ENCODE assay signal across 35 cellular contexts in genomic region chr5:96425436-96425835, GRCh38. TPM values are rescaled to one million over a fixed set of nuclear protein-coding genes. Genes with fewer than 3 reads are reported as not detected.
"Had no signal": no experiment of that assay in that cellular context is flagged by ENCODE, and none has a peak within 500 bp of the region (broad histone marks: within the 10 kb centered on the region; RNA-seq: fewer than 3 reads in every experiment).

No MANE protein-coding gene starts in this region.

- H3K9me3 Mint-ChIP-seq: activated B cell treated with CpG ODN at 0.5 μM for 24 hours; activated CD4-positive, alpha-beta memory T cell treated with anti-CD3 and anti-CD28 coated beads for 36 hours; activated CD4-positive, alpha-beta T cell treated with anti-CD3 and anti-CD28 coated beads, Interleukin-2, amount 10 ng/mL, durations not matched to agents 7 days and 5 days; activated CD8-positive, alpha-beta T cell treated with anti-CD3 and anti-CD28 coated beads for 36 hours; activated naive CD4-positive, alpha-beta T cell treated with anti-CD3 and anti-CD28 coated beads, Interleukin-2, amount 10 ng/mL, durations not matched to agents 7 days and 5 days; activated naive CD4-positive, alpha-beta T cell treated with anti-CD3 and anti-CD28 coated beads, Interleukin-2, amount 50 U/mL, for 24 hours; activated naive CD8-positive, alpha-beta T cell treated with anti-CD3 and anti-CD28 coated beads, Interleukin-2, amount 10 ng/mL, durations not matched to agents 7 days and 5 days; activated naive CD8-positive, alpha-beta T cell treated with anti-CD3 and anti-CD28 coated beads, Interleukin-2, amount 50 U/mL, for 24 hours; activated T-cell treated with anti-CD3 and anti-CD28 coated beads, Interleukin-2, amount 50 U/mL, for 24 hours; activated T-helper 2 cell treated with anti-CD3 and anti-CD28 coated beads, Interferon-gamma antibody, Interleukin-2, Interleukin-4, amounts not matched to agents 10 μg/mL and 5 μg/mL and 100 μg/mL, durations not matched to agents 14 hours and 24 hours and 36 hours; brain; central memory CD8-positive, alpha-beta T cell; T-cell; T-helper 2 cell treated with Interferon-gamma antibody and Interleukin-4, amounts not matched to agents 5 μg/mL and 100 μg/mL, for 36 hours had no signal

- FAIRE-seq: bronchial epithelial cell, TTC549 had no signal

- H3K4me3 ChIP-seq: ascending aorta, cardiac muscle cell had no signal

- DNase-seq: activated B cell treated with CpG ODN at 0.5 μM for 24 hours; activated CD4-positive, alpha-beta memory T cell treated with anti-CD3 and anti-CD28 coated beads for 36 hours; activated CD4-positive, alpha-beta T cell treated with anti-CD3 and anti-CD28 coated beads for 4 hours; activated CD4-positive, alpha-beta T cell treated with anti-CD3 and anti-CD28 coated beads, Interleukin-2, amount 10 ng/mL, durations not matched to agents 7 days and 5 days; activated CD4-positive, CD25-positive, alpha-beta regulatory T cell treated with anti-CD3 and anti-CD28 coated beads, Interleukin-2, amount 50 U/mL, for 72 hours; activated CD8-positive, alpha-beta memory T cell treated with anti-CD3 and anti-CD28 coated beads, Interleukin-2, amount 10 ng/mL, durations not matched to agents 7 days and 5 days; activated CD8-positive, alpha-beta memory T cell treated with anti-CD3 and anti-CD28 coated beads, Interleukin-2, amount 50 U/mL, for 48 hours; activated CD8-positive, alpha-beta T cell treated with anti-CD3 and anti-CD28 coated beads for 36 hours; activated effector memory CD4-positive, alpha-beta T cell treated with Interleukin-2 at 50 U/mL for 16 hours; activated gamma-delta T cell; activated naive CD4-positive, alpha-beta T cell treated with anti-CD3 and anti-CD28 coated beads, Interleukin-2, amount 10 ng/mL, durations not matched to agents 7 days and 5 days; activated naive CD4-positive, alpha-beta T cell treated with Interleukin-2 at 50 U/mL for 16 hours; activated naive CD8-positive, alpha-beta T cell treated with anti-CD3 and anti-CD28 coated beads, Interleukin-2, amount 10 ng/mL, durations not matched to agents 7 days and 5 days; activated naive CD8-positive, alpha-beta T cell treated with anti-CD3 and anti-CD28 coated beads, Interleukin-2, amount 50 U/mL, for 24 hours; activated T-cell treated with anti-CD3 and anti-CD28 coated beads, Interleukin-2, amount 50 U/mL, for 24 hours; activated T-cell treated with anti-CD3 and anti-CD28 coated beads, Interleukin-2, amount 50 U/mL, for 48 hours; amygdala; anterior cingulate cortex; caudate nucleus; cerebellar nuclear complex; T-cell; T-helper 17 cell; T-helper 9 cell had no signal

- H3K4me1 Mint-ChIP-seq: activated B cell treated with CpG ODN at 0.5 μM for 24 hours; activated CD4-positive, alpha-beta T cell treated with anti-CD3 and anti-CD28 coated beads, Interleukin-2, amount 10 ng/mL, durations not matched to agents 7 days and 5 days; activated CD8-positive, alpha-beta memory T cell treated with anti-CD3 and anti-CD28 coated beads, Interleukin-2, amount 10 ng/mL, durations not matched to agents 7 days and 5 days; activated naive CD4-positive, alpha-beta T cell treated with anti-CD3 and anti-CD28 coated beads, Interleukin-2, amount 10 ng/mL, durations not matched to agents 7 days and 5 days; activated naive CD4-positive, alpha-beta T cell treated with anti-CD3 and anti-CD28 coated beads, Interleukin-2, amount 50 U/mL, for 24 hours; activated naive CD8-positive, alpha-beta T cell treated with anti-CD3 and anti-CD28 coated beads, Interleukin-2, amount 10 ng/mL, durations not matched to agents 7 days and 5 days; activated naive CD8-positive, alpha-beta T cell treated with anti-CD3 and anti-CD28 coated beads, Interleukin-2, amount 50 U/mL, for 24 hours; brain; central memory CD8-positive, alpha-beta T cell; T-cell; T-helper 17 cell had no signal

- H3K27ac ChIP-seq: ascending aorta, cardiac muscle cell, VCaP had no signal

- H3K9me3 ChIP-seq: ascending aorta had no signal

- H3K27me3 ChIP-seq: ascending aorta had no signal

- H3K36me3 ChIP-seq: ascending aorta, cardiac muscle cell had no signal

- H3K27ac Mint-ChIP-seq: activated B cell treated with CpG ODN at 0.5 μM for 24 hours; activated CD4-positive, alpha-beta memory T cell treated with anti-CD3 and anti-CD28 coated beads for 36 hours; activated CD4-positive, alpha-beta T cell treated with anti-CD3 and anti-CD28 coated beads, Interleukin-2, amount 10 ng/mL, durations not matched to agents 7 days and 5 days; activated CD8-positive, alpha-beta memory T cell treated with anti-CD3 and anti-CD28 coated beads, Interleukin-2, amount 10 ng/mL, durations not matched to agents 7 days and 5 days; activated CD8-positive, alpha-beta T cell treated with anti-CD3 and anti-CD28 coated beads for 36 hours; activated naive CD4-positive, alpha-beta T cell treated with anti-CD3 and anti-CD28 coated beads, Interleukin-2, amount 10 ng/mL, durations not matched to agents 7 days and 5 days; activated naive CD8-positive, alpha-beta T cell; activated naive CD8-positive, alpha-beta T cell treated with anti-CD3 and anti-CD28 coated beads, Interleukin-2, amount 10 ng/mL, durations not matched to agents 7 days and 5 days; activated naive CD8-positive, alpha-beta T cell treated with anti-CD3 and anti-CD28 coated beads, Interleukin-2, amount 50 U/mL, for 24 hours; activated T-cell treated with anti-CD3 and anti-CD28 coated beads, Interleukin-2, amount 50 U/mL, for 24 hours; activated T-helper 2 cell treated with anti-CD3 and anti-CD28 coated beads, Interferon-gamma antibody, Interleukin-2, Interleukin-4, amounts not matched to agents 10 μg/mL and 5 μg/mL and 100 μg/mL, durations not matched to agents 14 hours and 24 hours and 36 hours; brain; T-cell; T-helper 17 cell; T-helper 2 cell treated with Interferon-gamma antibody and Interleukin-4, amounts not matched to agents 5 μg/mL and 100 μg/mL, for 36 hours had no signal

- H3K4me3 Mint-ChIP-seq: activated B cell treated with CpG ODN at 0.5 μM for 24 hours; activated CD4-positive, alpha-beta memory T cell treated with anti-CD3 and anti-CD28 coated beads for 36 hours; activated CD4-positive, alpha-beta T cell treated with anti-CD3 and anti-CD28 coated beads, Interleukin-2, amount 10 ng/mL, durations not matched to agents 7 days and 5 days; activated CD8-positive, alpha-beta memory T cell treated with anti-CD3 and anti-CD28 coated beads, Interleukin-2, amount 10 ng/mL, durations not matched to agents 7 days and 5 days; activated CD8-positive, alpha-beta T cell treated with anti-CD3 and anti-CD28 coated beads for 36 hours; activated naive CD4-positive, alpha-beta T cell treated with anti-CD3 and anti-CD28 coated beads, Interleukin-2, amount 10 ng/mL, durations not matched to agents 7 days and 5 days; activated naive CD4-positive, alpha-beta T cell treated with anti-CD3 and anti-CD28 coated beads, Interleukin-2, amount 50 U/mL, for 24 hours; activated naive CD8-positive, alpha-beta T cell; activated naive CD8-positive, alpha-beta T cell treated with anti-CD3 and anti-CD28 coated beads, Interleukin-2, amount 10 ng/mL, durations not matched to agents 7 days and 5 days; activated naive CD8-positive, alpha-beta T cell treated with anti-CD3 and anti-CD28 coated beads, Interleukin-2, amount 50 U/mL, for 24 hours; activated T-cell treated with anti-CD3 and anti-CD28 coated beads, Interleukin-2, amount 50 U/mL, for 24 hours; brain; central memory CD8-positive, alpha-beta T cell; T-cell; T-helper 17 cell; T-helper 2 cell treated with Interferon-gamma antibody and Interleukin-4, amounts not matched to agents 5 μg/mL and 100 μg/mL, for 36 hours had no signal

- ATAC-seq: activated CD8-positive, alpha-beta memory T cell treated with anti-CD3 and anti-CD28 coated beads, Interleukin-2, amount 10 ng/mL, durations not matched to agents 7 days and 5 days; activated CD8-positive, alpha-beta T cell treated with anti-CD3 and anti-CD28 coated beads for 36 hours; activated naive CD8-positive, alpha-beta T cell treated with anti-CD3 and anti-CD28 coated beads, Interleukin-2, amount 50 U/mL, for 24 hours; T-cell; T-helper 17 cell had no signal

- H3K27me3 Mint-ChIP-seq: brain had no signal

- H3K36me3 Mint-ChIP-seq: activated CD4-positive, alpha-beta memory T cell treated with anti-CD3 and anti-CD28 coated beads for 36 hours; activated CD8-positive, alpha-beta memory T cell treated with anti-CD3 and anti-CD28 coated beads, Interleukin-2, amount 10 ng/mL, durations not matched to agents 7 days and 5 days; activated naive CD4-positive, alpha-beta T cell treated with anti-CD3 and anti-CD28 coated beads, Interleukin-2, amount 10 ng/mL, durations not matched to agents 7 days and 5 days; activated naive CD4-positive, alpha-beta T cell treated with anti-CD3 and anti-CD28 coated beads, Interleukin-2, amount 50 U/mL, for 24 hours; activated naive CD8-positive, alpha-beta T cell; activated naive CD8-positive, alpha-beta T cell treated with anti-CD3 and anti-CD28 coated beads, Interleukin-2, amount 10 ng/mL, durations not matched to agents 7 days and 5 days; brain; T-cell had no signal

- H3K4me1 ChIP-seq: ascending aorta had no signal

RNA-seq across cellular contexts. Expression of gene PCSK1, which starts 7.6 kb away (rescaled TPM):
- total RNA-seq: activated B cell treated with CpG ODN at 0.5 μM for 24 hours; activated CD4-positive, alpha-beta memory T cell treated with anti-CD3 and anti-CD28 coated beads for 36 hours; activated CD4-positive, alpha-beta T cell treated with anti-CD3 and anti-CD28 coated beads, Interleukin-2, amount 10 ng/mL, durations not matched to agents 7 days and 5 days; activated CD8-positive, alpha-beta memory T cell treated with anti-CD3 and anti-CD28 coated beads, Interleukin-2, amount 10 ng/mL, durations not matched to agents 7 days and 5 days; activated CD8-positive, alpha-beta T cell treated with anti-CD3 and anti-CD28 coated beads for 36 hours; activated naive CD8-positive, alpha-beta T cell treated with anti-CD3 and anti-CD28 coated beads, Interleukin-2, amount 10 ng/mL, durations not matched to agents 7 days and 5 days; activated T-helper 2 cell treated with anti-CD3 and anti-CD28 coated beads, Interferon-gamma antibody, Interleukin-2, Interleukin-4, amounts not matched to agents 10 μg/mL and 5 μg/mL and 100 μg/mL, durations not matched to agents 14 hours and 24 hours and 36 hours; cardiac muscle cell; T-cell; T-helper 1 cell treated with Interleukin-12 subunit alpha and Interleukin-12 subunit beta and Interleukin-4 antibody, amounts not matched to agents 30 ng/mL and 1 ng/mL, for 36 hours; T-helper 17 cell had no signal
- polyA plus RNA-seq: cardiac muscle cell had no signal
